In genomic region chr5:96742519-96742918, GRCh38 we compare ENCODE assay signal across 2 cellular contexts.
TF ChIP-seq lines count a peak whose summit lies in the region.

No MANE protein-coding gene starts in this region.

TF ChIP-seq in HCT116, 20 proteins besides CTCF, POLR2A, EP300 and RAD21:
- TF ChIP-seq ZBTB33 (IDR thresholded peaks at IDR 0.05; ENCODE audit: extremely low read depth, insufficient replicate concordance, low read length) = no peak
- no peak for TF ChIP-seq TCF7L2 (IDR thresholded peaks at IDR 0.05; ENCODE audit: borderline replicate concordance, extremely low read depth, insufficient read depth, insufficient read length)
- TF ChIP-seq ATF3 (IDR thresholded peaks at IDR 0.05) = no peak
- TF ChIP-seq JUND (IDR thresholded peaks at IDR 0.05) = no peak
- TF ChIP-seq POLR2AphosphoS5 (IDR thresholded peaks at IDR 0.05; ENCODE audit: low read depth, low read length) = no peak
- no peak for TF ChIP-seq FOSL1 (IDR thresholded peaks at IDR 0.05; ENCODE audit: low read depth)
- TF ChIP-seq REST (IDR thresholded peaks at IDR 0.05; ENCODE audit: low read depth) = no peak
- TF ChIP-seq YY1 (IDR thresholded peaks at IDR 0.05; ENCODE audit: extremely low read depth, insufficient replicate concordance, low read depth, low read length) = no peak
- no peak for TF ChIP-seq MAX (IDR thresholded peaks at IDR 0.05)
- TF ChIP-seq EZH2phosphoT487 (IDR thresholded peaks at IDR 0.05; ENCODE audit: borderline replicate concordance) = no peak

TF ChIP-seq in GM12878, 131 proteins besides CTCF, POLR2A, EP300 and RAD21:
- TF ChIP-seq IKZF1 (conservative IDR thresholded peaks at IDR 0.05) = no peak
- TF ChIP-seq SKIL (IDR thresholded peaks at IDR 0.05; ENCODE audit: low read depth, poor library complexity, severe bottlenecking) = no peak
- no peak for TF ChIP-seq MYB (IDR thresholded peaks at IDR 0.05; ENCODE audit: borderline replicate concordance, low read depth, low read length)
- TF ChIP-seq SIN3A (IDR thresholded peaks at IDR 0.05; ENCODE audit: low read depth, low read length) = no peak
- no peak for TF ChIP-seq SMAD5 (IDR thresholded peaks at IDR 0.05; ENCODE audit: low read depth)
- no peak for TF ChIP-seq GATAD2B (conservative IDR thresholded peaks at IDR 0.05; ENCODE audit: low read depth)
- TF ChIP-seq CBX5 (IDR thresholded peaks at IDR 0.05; ENCODE audit: low read depth) = no peak
- no peak for TF ChIP-seq BCL11A (IDR thresholded peaks at IDR 0.05; ENCODE audit: low read depth, low read length)
- no peak for TF ChIP-seq CBFB (IDR thresholded peaks at IDR 0.05; ENCODE audit: low read depth)
- no peak for TF ChIP-seq CREB1 (IDR thresholded peaks at IDR 0.05; ENCODE audit: low read depth)
- TF ChIP-seq WRNIP1 (IDR thresholded peaks at IDR 0.05; ENCODE audit: borderline replicate concordance, low read depth, low read length) = no peak
- TF ChIP-seq HSF1 (IDR thresholded peaks at IDR 0.05; ENCODE audit: low read depth, low read length) = no peak
- TF ChIP-seq RB1 (IDR thresholded peaks at IDR 0.05; ENCODE audit: borderline replicate concordance) = no peak
- TF ChIP-seq LARP7 (IDR thresholded peaks at IDR 0.05) = no peak
- TF ChIP-seq DPF2 (IDR thresholded peaks at IDR 0.05) = no peak
- TF ChIP-seq HCFC1 (IDR thresholded peaks at IDR 0.05; ENCODE audit: low read length) = no peak
